25 cellular contexts compared by ENCODE assay signal in genomic region chr3:52294320-52295150, GRCh38.
"Had no signal": no experiment of that assay in that cellular context is flagged by ENCODE, and none has a peak within 500 bp of the region (broad histone marks: within the 10 kb centered on the region; RNA-seq: fewer than 3 reads in every experiment).

No MANE protein-coding gene starts in this region.

- H3K27ac Mint-ChIP-seq: activated CD4-positive, alpha-beta T cell treated with anti-CD3 and anti-CD28 coated beads for 36 hours; memory B cell had no signal

- H2AFZ ChIP-seq: hepatocyte, parathyroid adenoma had no signal

- H3K27ac ChIP-seq: gastroesophageal sphincter, hepatocyte, parathyroid adenoma, right atrium auricular region, testis, transverse colon had no signal

- H3K4me3 ChIP-seq: gastroesophageal sphincter, hepatocyte, right atrium auricular region, testis, transverse colon had no signal

- H3K9ac ChIP-seq: parathyroid adenoma had no signal

- DNase-seq: activated CD4-positive, alpha-beta T cell treated with anti-CD3 and anti-CD28 coated beads for 36 hours; activated CD4-positive, alpha-beta T cell treated with anti-CD3 and anti-CD28 coated beads, Interleukin-2, amount 50 U/mL, for 48 hours; activated CD4-positive, CD25-positive, alpha-beta regulatory T cell; activated CD8-positive, alpha-beta memory T cell treated with anti-CD3 and anti-CD28 coated beads for 24 hours; activated gamma-delta T cell treated with Interleukin-2 at 50 U/mL for 16 hours; activated naive CD4-positive, alpha-beta T cell treated with anti-CD3 and anti-CD28 coated beads, Interleukin-2, amount 50 U/mL, for 16 hours; activated T-cell treated with anti-CD3 and anti-CD28 coated beads, Interleukin-2, amount 50 U/mL, for 1 hour; amniotic stem cell; central memory CD4-positive, alpha-beta T cell; effector CD8-positive, alpha-beta T cell; erythroblast; islet precursor cell; left cardiac atrium; naive thymus-derived CD8-positive, alpha-beta T cell; stimulated activated naive CD8-positive, alpha-beta T cell treated with anti-CD3 and anti-CD28 coated beads, Interleukin-15, Interleukin-2, amounts not matched to agents 100 U/mL and 50 U/mL, for 24 hours; T-helper 1 cell; testis; transverse colon had no signal

- FAIRE-seq: astrocyte, colon had no signal

- ATAC-seq: activated CD4-positive, alpha-beta T cell treated with anti-CD3 and anti-CD28 coated beads for 36 hours; gastroesophageal sphincter; left cardiac atrium; naive thymus-derived CD8-positive, alpha-beta T cell; stimulated activated naive CD8-positive, alpha-beta T cell treated with anti-CD3 and anti-CD28 coated beads, Interleukin-15, Interleukin-2, amounts not matched to agents 100 U/mL and 50 U/mL, for 24 hours had no signal

- H3K79me2 ChIP-seq: parathyroid adenoma had no signal

- H3K4me1 ChIP-seq: parathyroid adenoma had no signal

- H3K9me3 Mint-ChIP-seq: memory B cell; naive thymus-derived CD8-positive, alpha-beta T cell had no signal

- H3K27me3 ChIP-seq: hepatocyte, right atrium auricular region, testis, transverse colon had no signal

- H3K9me3 ChIP-seq: gastroesophageal sphincter, right atrium auricular region, testis, transverse colon had no signal

- H3K27me3 Mint-ChIP-seq: activated CD4-positive, alpha-beta T cell treated with anti-CD3 and anti-CD28 coated beads for 36 hours; memory B cell; naive thymus-derived CD8-positive, alpha-beta T cell had no signal

- H3K4me3 Mint-ChIP-seq: activated CD4-positive, alpha-beta T cell treated with anti-CD3 and anti-CD28 coated beads for 36 hours; memory B cell; naive thymus-derived CD8-positive, alpha-beta T cell had no signal

- H3K4me2 ChIP-seq: hepatocyte had no signal
